In genomic region chr19:18107235-18108083, GRCh38 we compare ENCODE assay signal across 1 cellular context.
A peak's percentile ranks its signal among the peaks of the same experiment; 100 is the strongest.
TF ChIP-seq lines count a peak whose summit lies in the region.

No MANE protein-coding gene starts in this region.

TF ChIP-seq in GM12878, 131 proteins besides CTCF, POLR2A, EP300 and RAD21:
- TF ChIP-seq PAX5 (IDR thresholded peaks at IDR 0.05; ENCODE audit: borderline replicate concordance, low read depth, low read length): no peak
- TF ChIP-seq RUNX3 (IDR thresholded peaks at IDR 0.05; ENCODE audit: low read length): peak; percentile 20; the same call in 1 of the 2 replicates
- no peak for TF ChIP-seq POLR2AphosphoS5 (IDR thresholded peaks at IDR 0.05; ENCODE audit: low read length)
- TF ChIP-seq ZZZ3 (IDR thresholded peaks at IDR 0.05; ENCODE audit: control insufficient read depth, insufficient read length, low read depth): no peak
- TF ChIP-seq CUX1 (IDR thresholded peaks at IDR 0.05; ENCODE audit: insufficient replicate concordance, low read depth, low read length): no peak
- TF ChIP-seq, protein P1, sequence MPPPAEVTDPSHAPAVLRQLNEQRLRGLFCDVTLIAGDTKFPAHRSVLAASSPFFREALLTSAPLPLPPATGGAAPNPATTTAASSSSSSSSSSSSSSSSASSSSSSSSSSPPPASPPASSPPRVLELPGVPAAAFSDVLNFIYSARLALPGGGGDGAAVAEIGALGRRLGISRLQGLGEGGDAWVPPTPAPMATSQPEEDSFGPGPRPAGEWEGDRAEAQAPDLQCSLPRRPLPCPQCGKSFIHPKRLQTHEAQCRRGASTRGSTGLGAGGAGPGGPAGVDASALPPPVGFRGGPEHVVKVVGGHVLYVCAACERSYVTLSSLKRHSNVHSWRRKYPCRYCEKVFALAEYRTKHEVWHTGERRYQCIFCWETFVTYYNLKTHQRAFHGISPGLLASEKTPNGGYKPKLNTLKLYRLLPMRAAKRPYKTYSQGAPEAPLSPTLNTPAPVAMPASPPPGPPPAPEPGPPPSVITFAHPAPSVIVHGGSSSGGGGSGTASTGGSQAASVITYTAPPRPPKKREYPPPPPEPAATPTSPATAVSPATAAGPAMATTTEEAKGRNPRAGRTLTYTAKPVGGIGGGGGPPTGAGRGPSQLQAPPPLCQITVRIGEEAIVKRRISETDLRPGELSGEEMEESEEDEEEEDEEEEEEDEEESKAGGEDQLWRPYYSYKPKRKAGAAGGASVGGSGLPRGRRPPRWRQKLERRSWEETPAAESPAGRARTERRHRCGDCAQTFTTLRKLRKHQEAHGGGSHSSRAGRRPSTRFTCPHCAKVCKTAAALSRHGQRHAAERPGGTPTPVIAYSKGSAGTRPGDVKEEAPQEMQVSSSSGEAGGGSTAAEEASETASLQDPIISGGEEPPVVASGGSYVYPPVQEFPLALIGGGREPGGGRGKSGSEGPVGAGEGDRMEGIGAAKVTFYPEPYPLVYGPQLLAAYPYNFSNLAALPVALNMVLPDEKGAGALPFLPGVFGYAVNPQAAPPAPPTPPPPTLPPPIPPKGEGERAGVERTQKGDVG (CRISPR knock-in tag; IDR thresholded peaks at IDR 0.05): no peak
- no peak for TF ChIP-seq STAT1 (conservative IDR thresholded peaks at IDR 0.05)
- TF ChIP-seq ZNF217 (IDR thresholded peaks at IDR 0.05): 0 out of 2 replicates have a peak, but pooled peaks have one; percentile 31
- TF ChIP-seq SRF (IDR thresholded peaks at IDR 0.05; ENCODE audit: low read depth in 2 of 2, low read length in 2 of 2): no peak
- no peak for TF ChIP-seq CREM (IDR thresholded peaks at IDR 0.05; ENCODE audit: low read depth)
- no peak for TF ChIP-seq REST (IDR thresholded peaks at IDR 0.05; ENCODE audit: low read depth, low read length)
- TF ChIP-seq MYB (IDR thresholded peaks at IDR 0.05; ENCODE audit: borderline replicate concordance, low read depth, low read length): no peak
- no peak for TF ChIP-seq GABPA (IDR thresholded peaks at IDR 0.05; ENCODE audit: low read depth)
- TF ChIP-seq SUPT20H (IDR thresholded peaks at IDR 0.05; ENCODE audit: borderline replicate concordance, control insufficient read depth, low read depth, low read length): no peak
- TF ChIP-seq ZNF592 (IDR thresholded peaks at IDR 0.05): no peak
- no peak for TF ChIP-seq IRF5 (IDR thresholded peaks at IDR 0.05; ENCODE audit: borderline replicate concordance)
